ENCODE assay signal across 9 cellular contexts in genomic region chr3:110881069-110881468, GRCh38.
DNase-seq lines count a peak whose midpoint lies in the region; ATAC-seq and TF ChIP-seq lines count a peak whose summit lies in the region.
"Had no signal": no experiment of that assay in that cellular context is flagged by ENCODE, and none has a peak within 500 bp of the region (broad histone marks: within the 10 kb centered on the region; RNA-seq: fewer than 3 reads in every experiment).

No MANE protein-coding gene starts in this region.

- peak; percentile 98 for ATAC-seq in GM21717 (IDR thresholded peaks at IDR 0.05; ENCODE audit: unreplicated experiment)

- H3K4me3 ChIP-seq in LNCaP clone FGC (ENCODE audit: low read depth, low read length) = no peak overlapping the region
- H3K4me3 ChIP-seq: SJSA1 had no signal

- TF ChIP-seq CTCF in GM12872 (IDR thresholded peaks at IDR 0.05; ENCODE audit: insufficient read depth, low read depth, low read length) = peak; percentile 51
- peak; percentile 42 for TF ChIP-seq CTCF in LNCaP clone FGC (IDR thresholded peaks at IDR 0.05; ENCODE audit: control insufficient read depth, extremely low read depth, insufficient read depth)

- DNase-seq in LNCaP clone FGC (ENCODE audit: low read depth) = peak; percentile 99
- peak in 42 of 56 donors; percentile 0 to 63 (median 16) for DNase-seq in amygdala (lab: John Stamatoyannopoulos, UW)
- peak; percentile 83 for DNase-seq in kidney tubule cell (ENCODE audit: low spot score)
- DNase-seq in activated naive CD4-positive, alpha-beta T cell treated with Interleukin-2 at 50 U/mL for 16 hours = no peak
- DNase-seq in activated effector memory CD4-positive, alpha-beta T cell treated with Interleukin-2 at 50 U/mL for 16 hours = no peak
- DNase-seq in SKM-1 (lab: John Stamatoyannopoulos, UW; ENCODE audit: unreplicated experiment) = no peak

Comparison
In these comparisons a context has a peak if more than half of its experiments do, and no peak if none do; other contexts are left out.
1. DNase-seq: peak in LNCaP clone FGC (single experiment), amygdala (42 of 56) and kidney tubule cell (single experiment); none in activated naive CD4-positive, alpha-beta T cell treated with Interleukin-2 at 50 U/mL for 16 hours (single experiment), activated effector memory CD4-positive, alpha-beta T cell treated with Interleukin-2 at 50 U/mL for 16 hours (single experiment) and SKM-1 (single experiment).